In genomic region chr10:42177793-42178689, GRCh38 we compare ENCODE assay signal across 7 cellular contexts.
A peak's percentile ranks its signal among the peaks of the same experiment; 100 is the strongest.
DNase-seq lines count a peak whose midpoint lies in the region; ATAC-seq and TF ChIP-seq lines count a peak whose summit lies in the region.
"Not testable (repeated sequence)": the region's sequence is repeated elsewhere in the genome, so short reads cannot be mapped to it uniquely, and the experiment has no call there.

No MANE protein-coding gene starts in this region.

- peak overlapping the region; percentile 63 for H3K4me3 Mint-ChIP-seq in activated naive CD4-positive, alpha-beta T cell treated with anti-CD3 and anti-CD28 coated beads, Interleukin-2, amount 50 U/mL, for 24 hours
- peak overlapping the region; percentile 52 to 59 for H3K4me3 Mint-ChIP-seq in effector memory CD8-positive, alpha-beta T cell

- not testable (repeated sequence) for H3K36me3 Mint-ChIP-seq in activated naive CD4-positive, alpha-beta T cell treated with anti-CD3 and anti-CD28 coated beads, Interleukin-2, amount 50 U/mL, for 24 hours; effector memory CD8-positive, alpha-beta T cell (ENCODE audit: insufficient read depth)

- H3K9me3 Mint-ChIP-seq in activated naive CD4-positive, alpha-beta T cell treated with anti-CD3 and anti-CD28 coated beads, Interleukin-2, amount 50 U/mL, for 24 hours = peaks cover 18% of the 10 kb centered on the region
- H3K9me3 Mint-ChIP-seq in effector memory CD8-positive, alpha-beta T cell = not testable (repeated sequence)

- not testable (repeated sequence) for H3K79me2 ChIP-seq in DOHH2 (ENCODE audit: control insufficient read depth, low read length); KMS-11 (ENCODE audit: insufficient read depth, low read depth)

- not testable (repeated sequence) for H3K9me2 ChIP-seq in DOHH2 (replicated peaks; ENCODE audit: control insufficient read depth, low read length)

- H3K27me3 ChIP-seq in DOHH2 (ENCODE audit: control insufficient read depth, low read length); KMS-11 (ENCODE audit: insufficient read depth, low read depth): not testable (repeated sequence)

- ATAC-seq in effector memory CD8-positive, alpha-beta T cell (replicated peaks) = not testable (repeated sequence)

- H3F3A ChIP-seq in DOHH2 (ENCODE audit: control insufficient read depth, insufficient read depth) = not testable (repeated sequence)

- peaks cover 51% of the 10 kb centered on the region for H3K27me3 Mint-ChIP-seq in activated naive CD4-positive, alpha-beta T cell treated with anti-CD3 and anti-CD28 coated beads, Interleukin-2, amount 50 U/mL, for 24 hours
- H3K27me3 Mint-ChIP-seq in effector memory CD8-positive, alpha-beta T cell = peaks cover 57 to 61% of the 10 kb centered on the region in 2 donors

- not testable (repeated sequence) for H3K36me3 ChIP-seq in DOHH2 (ENCODE audit: control insufficient read depth, low read length); KMS-11 (ENCODE audit: insufficient read depth)

- DNase-seq in RPMI7951 (ENCODE audit: low read depth) (peak; percentile 26), inferior parietal cortex (ENCODE audit: extremely low spot score) (peak; percentile 2), renal cortical epithelial cell (ENCODE audit: low read depth) (peak; percentile 35)
- DNase-seq in effector memory CD8-positive, alpha-beta T cell = not testable (repeated sequence)

- not testable (repeated sequence) for H3K9me3 ChIP-seq in DOHH2 (ENCODE audit: control insufficient read depth, insufficient read depth, low read length)

- not testable (repeated sequence) for H2AFZ ChIP-seq in KMS-11 (ENCODE audit: low read depth)

- H3K4me1 ChIP-seq in DOHH2 (ENCODE audit: control insufficient read depth, low read length); KMS-11 (ENCODE audit: low read depth, poor library complexity, severe bottlenecking): not testable (repeated sequence)

- H4K20me1 ChIP-seq in DOHH2 (ENCODE audit: control insufficient read depth, insufficient read depth, low read depth, low read length); KMS-11 (ENCODE audit: insufficient read depth): not testable (repeated sequence)

- TF ChIP-seq CTCF in DOHH2 (IDR thresholded peaks at IDR 0.05; ENCODE audit: low read depth, low read length, poor library complexity, severe bottlenecking) (peak; percentile 24), KMS-11 (conservative IDR thresholded peaks at IDR 0.05; ENCODE audit: low read depth, low read length) (peak; percentile 29; the same call in 1 of the 2 replicates)

- not testable (repeated sequence) for H3K4me1 Mint-ChIP-seq in activated naive CD4-positive, alpha-beta T cell treated with anti-CD3 and anti-CD28 coated beads, Interleukin-2, amount 50 U/mL, for 24 hours; effector memory CD8-positive, alpha-beta T cell (ENCODE audit: low read depth in 2 of 2)

- not testable (repeated sequence) for H3K9ac ChIP-seq in KMS-11

- not testable (repeated sequence) for H3K4me2 ChIP-seq in DOHH2 (ENCODE audit: low read length)
- peak overlapping the region; percentile 33 for H3K4me2 ChIP-seq in KMS-11

- H3K27ac ChIP-seq in DOHH2 (ENCODE audit: low read depth, low read length); KMS-11: not testable (repeated sequence)

- not testable (repeated sequence) for H3K27ac Mint-ChIP-seq in activated naive CD4-positive, alpha-beta T cell treated with anti-CD3 and anti-CD28 coated beads, Interleukin-2, amount 50 U/mL, for 24 hours
- peak overlapping the region in 1 of 2 donors; percentile 57 for H3K27ac Mint-ChIP-seq in effector memory CD8-positive, alpha-beta T cell

- H3K4me3 ChIP-seq in DOHH2 (ENCODE audit: low read length); KMS-11 (IDR thresholded peaks at IDR 0.05; ENCODE audit: insufficient read depth, low read depth, low read length): not testable (repeated sequence)
